In the genomic region with DNA sequence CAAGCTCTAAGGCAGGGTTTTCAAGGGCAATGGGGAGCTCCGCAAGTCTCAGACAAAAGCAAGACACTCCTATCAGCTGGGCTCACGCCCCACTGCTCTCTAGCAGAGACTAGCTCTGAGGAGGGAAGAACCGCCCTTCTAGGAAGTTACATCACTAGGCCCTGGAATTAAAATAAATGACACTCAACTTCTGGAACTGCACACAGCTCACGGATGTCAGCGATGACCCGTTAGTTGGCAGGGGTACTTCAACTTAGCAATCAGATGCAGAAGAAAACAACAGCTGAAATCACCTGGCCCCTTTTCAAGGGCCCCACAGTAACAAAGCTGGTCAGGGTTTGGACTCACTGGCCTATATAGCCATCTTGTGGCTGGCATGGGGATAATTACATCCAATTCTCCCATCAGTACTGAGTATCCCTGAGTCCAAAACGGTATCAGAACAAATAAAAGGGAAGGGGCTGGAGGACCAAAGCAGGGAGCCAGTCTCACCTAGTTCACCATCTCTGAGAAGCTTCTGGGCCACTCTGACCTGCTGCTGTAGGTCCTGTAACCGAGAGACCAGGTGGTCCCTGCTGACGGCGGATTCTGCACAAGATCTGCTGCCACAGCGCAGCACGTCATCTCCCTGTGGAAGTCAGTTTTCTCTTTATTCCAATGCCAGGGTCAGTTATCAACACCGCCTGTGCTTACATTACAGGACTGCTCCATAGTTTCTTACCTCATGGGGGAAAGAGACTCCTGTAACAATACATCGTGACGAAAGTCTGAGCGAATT, we compare ENCODE assay signal across 1 cellular context.
TF ChIP-seq lines count a peak whose summit lies in the region.

No MANE protein-coding gene starts in this region.

TF ChIP-seq in K562, 482 proteins besides CTCF, POLR2A, EP300 and RAD21 (continues in another document):
- no peak for TF ChIP-seq CREB1 (IDR thresholded peaks at IDR 0.05)
- no peak for TF ChIP-seq CREB1 (CRISPR knock-in tag; IDR thresholded peaks at IDR 0.05)
- TF ChIP-seq, protein P1, sequence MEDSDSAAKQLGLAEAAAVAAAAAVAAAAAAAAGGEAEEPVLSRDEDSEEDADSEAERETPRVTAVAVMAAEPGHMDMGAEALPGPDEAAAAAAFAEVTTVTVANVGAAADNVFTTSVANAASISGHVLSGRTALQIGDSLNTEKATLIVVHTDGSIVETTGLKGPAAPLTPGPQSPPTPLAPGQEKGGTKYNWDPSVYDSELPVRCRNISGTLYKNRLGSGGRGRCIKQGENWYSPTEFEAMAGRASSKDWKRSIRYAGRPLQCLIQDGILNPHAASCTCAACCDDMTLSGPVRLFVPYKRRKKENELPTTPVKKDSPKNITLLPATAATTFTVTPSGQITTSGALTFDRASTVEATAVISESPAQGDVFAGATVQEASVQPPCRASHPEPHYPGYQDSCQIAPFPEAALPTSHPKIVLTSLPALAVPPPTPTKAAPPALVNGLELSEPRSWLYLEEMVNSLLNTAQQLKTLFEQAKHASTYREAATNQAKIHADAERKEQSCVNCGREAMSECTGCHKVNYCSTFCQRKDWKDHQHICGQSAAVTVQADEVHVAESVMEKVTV (CRISPR knock-in tag; IDR thresholded peaks at IDR 0.05), result 0 out of 2 replicates have a peak, but pooled peaks have one; percentile 31
- TF ChIP-seq HDAC3 (IDR thresholded peaks at IDR 0.05; ENCODE audit: borderline replicate concordance, partially characterized antibody), result no peak
- TF ChIP-seq, protein P2, sequence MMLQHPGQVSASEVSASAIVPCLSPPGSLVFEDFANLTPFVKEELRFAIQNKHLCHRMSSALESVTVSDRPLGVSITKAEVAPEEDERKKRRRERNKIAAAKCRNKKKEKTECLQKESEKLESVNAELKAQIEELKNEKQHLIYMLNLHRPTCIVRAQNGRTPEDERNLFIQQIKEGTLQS (IDR thresholded peaks at IDR 0.05), result peak; percentile 44; the same call in 1 of the 2 replicates
- TF ChIP-seq, protein P2 (CRISPR knock-in tag; conservative IDR thresholded peaks at IDR 0.05), result no peak
- no peak for TF ChIP-seq PTRF (tag; IDR thresholded peaks at IDR 0.05)
- no peak for TF ChIP-seq GATAD2A (IDR thresholded peaks at IDR 0.05)
- TF ChIP-seq HNRNPH1 (optimal IDR thresholded peaks at IDR 0.05; ENCODE audit: low read depth, low read length), result no peak
- TF ChIP-seq NFE2L1 (tag; IDR thresholded peaks at IDR 0.05; ENCODE audit: borderline replicate concordance, low read depth), result no peak
- no peak for TF ChIP-seq FOSL1 (tag; conservative IDR thresholded peaks at IDR 0.05)
- 0 out of 2 replicates have a peak, but pooled peaks have one; percentile 13 for TF ChIP-seq GABPA (tag; conservative IDR thresholded peaks at IDR 0.05; ENCODE audit: low read depth)
- TF ChIP-seq ZNF232 (CRISPR knock-in tag; IDR thresholded peaks at IDR 0.05), result no peak
- TF ChIP-seq, protein P3, sequence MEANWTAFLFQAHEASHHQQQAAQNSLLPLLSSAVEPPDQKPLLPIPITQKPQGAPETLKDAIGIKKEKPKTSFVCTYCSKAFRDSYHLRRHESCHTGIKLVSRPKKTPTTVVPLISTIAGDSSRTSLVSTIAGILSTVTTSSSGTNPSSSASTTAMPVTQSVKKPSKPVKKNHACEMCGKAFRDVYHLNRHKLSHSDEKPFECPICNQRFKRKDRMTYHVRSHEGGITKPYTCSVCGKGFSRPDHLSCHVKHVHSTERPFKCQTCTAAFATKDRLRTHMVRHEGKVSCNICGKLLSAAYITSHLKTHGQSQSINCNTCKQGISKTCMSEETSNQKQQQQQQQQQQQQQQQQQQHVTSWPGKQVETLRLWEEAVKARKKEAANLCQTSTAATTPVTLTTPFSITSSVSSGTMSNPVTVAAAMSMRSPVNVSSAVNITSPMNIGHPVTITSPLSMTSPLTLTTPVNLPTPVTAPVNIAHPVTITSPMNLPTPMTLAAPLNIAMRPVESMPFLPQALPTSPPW (CRISPR knock-in tag; IDR thresholded peaks at IDR 0.05), result no peak
- no peak for TF ChIP-seq ZNF699 (CRISPR knock-in tag; IDR thresholded peaks at IDR 0.05; ENCODE audit: insufficient replicate concordance)
- TF ChIP-seq KDM1A (IDR thresholded peaks at IDR 0.05), result no peak
- no peak for TF ChIP-seq NEUROD1 (IDR thresholded peaks at IDR 0.05; ENCODE audit: borderline replicate concordance, low read depth, low read length, partially characterized antibody)
- TF ChIP-seq ELF2 (CRISPR knock-in tag; IDR thresholded peaks at IDR 0.05), result no peak
- TF ChIP-seq SMAD1 (IDR thresholded peaks at IDR 0.05; ENCODE audit: low read depth, low read length, partially characterized antibody), result no peak
- TF ChIP-seq, protein P4, sequence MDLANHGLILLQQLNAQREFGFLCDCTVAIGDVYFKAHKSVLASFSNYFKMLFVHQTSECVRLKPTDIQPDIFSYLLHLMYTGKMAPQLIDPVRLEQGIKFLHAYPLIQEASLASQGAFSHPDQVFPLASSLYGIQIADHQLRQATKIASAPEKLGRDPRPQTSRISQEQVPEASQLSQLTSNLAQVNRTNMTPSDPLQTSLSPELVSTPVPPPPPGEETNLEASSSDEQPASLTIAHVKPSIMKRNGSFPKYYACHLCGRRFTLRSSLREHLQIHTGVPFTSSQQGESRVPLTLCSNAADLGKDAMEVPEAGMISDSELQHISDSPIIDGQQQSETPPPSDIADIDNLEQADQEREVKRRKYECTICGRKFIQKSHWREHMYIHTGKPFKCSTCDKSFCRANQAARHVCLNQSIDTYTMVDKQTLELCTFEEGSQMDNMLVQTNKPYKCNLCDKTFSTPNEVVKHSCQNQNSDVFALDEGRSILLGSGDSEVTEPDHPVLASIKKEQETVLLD (IDR thresholded peaks at IDR 0.05), result no peak
- TF ChIP-seq SRSF3 (IDR thresholded peaks at IDR 0.05; ENCODE audit: insufficient read depth, low read length), result no peak
- TF ChIP-seq NR1H2 (CRISPR knock-in tag; IDR thresholded peaks at IDR 0.05), result no peak
- TF ChIP-seq ZZZ3 (IDR thresholded peaks at IDR 0.05), result no peak
- no peak for TF ChIP-seq SRSF9 (IDR thresholded peaks at IDR 0.05; ENCODE audit: borderline replicate concordance, low read depth, low read length)
- TF ChIP-seq RFX7 (CRISPR knock-in tag; IDR thresholded peaks at IDR 0.05), result no peak
- TF ChIP-seq SREBF2 (CRISPR knock-in tag; IDR thresholded peaks at IDR 0.05), result no peak
- TF ChIP-seq HDAC1 (IDR thresholded peaks at IDR 0.05), result no peak
- TF ChIP-seq, protein P5, sequence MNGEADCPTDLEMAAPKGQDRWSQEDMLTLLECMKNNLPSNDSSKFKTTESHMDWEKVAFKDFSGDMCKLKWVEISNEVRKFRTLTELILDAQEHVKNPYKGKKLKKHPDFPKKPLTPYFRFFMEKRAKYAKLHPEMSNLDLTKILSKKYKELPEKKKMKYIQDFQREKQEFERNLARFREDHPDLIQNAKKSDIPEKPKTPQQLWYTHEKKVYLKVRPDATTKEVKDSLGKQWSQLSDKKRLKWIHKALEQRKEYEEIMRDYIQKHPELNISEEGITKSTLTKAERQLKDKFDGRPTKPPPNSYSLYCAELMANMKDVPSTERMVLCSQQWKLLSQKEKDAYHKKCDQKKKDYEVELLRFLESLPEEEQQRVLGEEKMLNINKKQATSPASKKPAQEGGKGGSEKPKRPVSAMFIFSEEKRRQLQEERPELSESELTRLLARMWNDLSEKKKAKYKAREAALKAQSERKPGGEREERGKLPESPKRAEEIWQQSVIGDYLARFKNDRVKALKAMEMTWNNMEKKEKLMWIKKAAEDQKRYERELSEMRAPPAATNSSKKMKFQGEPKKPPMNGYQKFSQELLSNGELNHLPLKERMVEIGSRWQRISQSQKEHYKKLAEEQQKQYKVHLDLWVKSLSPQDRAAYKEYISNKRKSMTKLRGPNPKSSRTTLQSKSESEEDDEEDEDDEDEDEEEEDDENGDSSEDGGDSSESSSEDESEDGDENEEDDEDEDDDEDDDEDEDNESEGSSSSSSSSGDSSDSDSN (IDR thresholded peaks at IDR 0.05; ENCODE audit: borderline replicate concordance in 1 of 2, low read depth in 2 of 2, low read length in 2 of 2), result no peak
- TF ChIP-seq, protein P6, sequence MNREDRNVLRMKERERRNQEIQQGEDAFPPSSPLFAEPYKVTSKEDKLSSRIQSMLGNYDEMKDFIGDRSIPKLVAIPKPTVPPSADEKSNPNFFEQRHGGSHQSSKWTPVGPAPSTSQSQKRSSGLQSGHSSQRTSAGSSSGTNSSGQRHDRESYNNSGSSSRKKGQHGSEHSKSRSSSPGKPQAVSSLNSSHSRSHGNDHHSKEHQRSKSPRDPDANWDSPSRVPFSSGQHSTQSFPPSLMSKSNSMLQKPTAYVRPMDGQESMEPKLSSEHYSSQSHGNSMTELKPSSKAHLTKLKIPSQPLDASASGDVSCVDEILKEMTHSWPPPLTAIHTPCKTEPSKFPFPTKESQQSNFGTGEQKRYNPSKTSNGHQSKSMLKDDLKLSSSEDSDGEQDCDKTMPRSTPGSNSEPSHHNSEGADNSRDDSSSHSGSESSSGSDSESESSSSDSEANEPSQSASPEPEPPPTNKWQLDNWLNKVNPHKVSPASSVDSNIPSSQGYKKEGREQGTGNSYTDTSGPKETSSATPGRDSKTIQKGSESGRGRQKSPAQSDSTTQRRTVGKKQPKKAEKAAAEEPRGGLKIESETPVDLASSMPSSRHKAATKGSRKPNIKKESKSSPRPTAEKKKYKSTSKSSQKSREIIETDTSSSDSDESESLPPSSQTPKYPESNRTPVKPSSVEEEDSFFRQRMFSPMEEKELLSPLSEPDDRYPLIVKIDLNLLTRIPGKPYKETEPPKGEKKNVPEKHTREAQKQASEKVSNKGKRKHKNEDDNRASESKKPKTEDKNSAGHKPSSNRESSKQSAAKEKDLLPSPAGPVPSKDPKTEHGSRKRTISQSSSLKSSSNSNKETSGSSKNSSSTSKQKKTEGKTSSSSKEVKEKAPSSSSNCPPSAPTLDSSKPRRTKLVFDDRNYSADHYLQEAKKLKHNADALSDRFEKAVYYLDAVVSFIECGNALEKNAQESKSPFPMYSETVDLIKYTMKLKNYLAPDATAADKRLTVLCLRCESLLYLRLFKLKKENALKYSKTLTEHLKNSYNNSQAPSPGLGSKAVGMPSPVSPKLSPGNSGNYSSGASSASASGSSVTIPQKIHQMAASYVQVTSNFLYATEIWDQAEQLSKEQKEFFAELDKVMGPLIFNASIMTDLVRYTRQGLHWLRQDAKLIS (CRISPR knock-in tag; IDR thresholded peaks at IDR 0.05), result no peak
- TF ChIP-seq, protein P7, sequence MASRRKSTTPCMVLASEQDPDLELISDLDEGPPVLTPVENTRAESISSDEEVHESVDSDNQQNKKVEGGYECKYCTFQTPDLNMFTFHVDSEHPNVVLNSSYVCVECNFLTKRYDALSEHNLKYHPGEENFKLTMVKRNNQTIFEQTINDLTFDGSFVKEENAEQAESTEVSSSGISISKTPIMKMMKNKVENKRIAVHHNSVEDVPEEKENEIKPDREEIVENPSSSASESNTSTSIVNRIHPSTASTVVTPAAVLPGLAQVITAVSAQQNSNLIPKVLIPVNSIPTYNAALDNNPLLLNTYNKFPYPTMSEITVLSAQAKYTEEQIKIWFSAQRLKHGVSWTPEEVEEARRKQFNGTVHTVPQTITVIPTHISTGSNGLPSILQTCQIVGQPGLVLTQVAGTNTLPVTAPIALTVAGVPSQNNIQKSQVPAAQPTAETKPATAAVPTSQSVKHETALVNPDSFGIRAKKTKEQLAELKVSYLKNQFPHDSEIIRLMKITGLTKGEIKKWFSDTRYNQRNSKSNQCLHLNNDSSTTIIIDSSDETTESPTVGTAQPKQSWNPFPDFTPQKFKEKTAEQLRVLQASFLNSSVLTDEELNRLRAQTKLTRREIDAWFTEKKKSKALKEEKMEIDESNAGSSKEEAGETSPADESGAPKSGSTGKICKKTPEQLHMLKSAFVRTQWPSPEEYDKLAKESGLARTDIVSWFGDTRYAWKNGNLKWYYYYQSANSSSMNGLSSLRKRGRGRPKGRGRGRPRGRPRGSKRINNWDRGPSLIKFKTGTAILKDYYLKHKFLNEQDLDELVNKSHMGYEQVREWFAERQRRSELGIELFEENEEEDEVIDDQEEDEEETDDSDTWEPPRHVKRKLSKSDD (conservative IDR thresholded peaks at IDR 0.05; ENCODE audit: low read length), result no peak
- TF ChIP-seq NFXL1 (CRISPR knock-in tag; IDR thresholded peaks at IDR 0.05), result no peak
- no peak for TF ChIP-seq FOXJ3 (CRISPR knock-in tag; IDR thresholded peaks at IDR 0.05)
- TF ChIP-seq, protein P8, sequence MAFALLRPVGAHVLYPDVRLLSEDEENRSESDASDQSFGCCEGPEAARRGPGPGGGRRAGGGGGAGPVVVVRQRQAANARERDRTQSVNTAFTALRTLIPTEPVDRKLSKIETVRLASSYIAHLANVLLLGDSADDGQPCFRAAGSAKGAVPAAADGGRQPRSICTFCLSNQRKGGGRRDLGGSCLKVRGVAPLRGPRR (CRISPR knock-in tag; IDR thresholded peaks at IDR 0.05), result no peak
- TF ChIP-seq XRCC4 (IDR thresholded peaks at IDR 0.05; ENCODE audit: extremely low read depth, insufficient read depth, insufficient read length), result no peak
- no peak for TF ChIP-seq SPI1 (IDR thresholded peaks at IDR 0.05; ENCODE audit: borderline replicate concordance, low read depth, low read length)
- no peak for TF ChIP-seq ZNF253 (CRISPR knock-in tag; conservative IDR thresholded peaks at IDR 0.05)
- TF ChIP-seq ZNF668 (CRISPR knock-in tag; IDR thresholded peaks at IDR 0.05), result no peak
- TF ChIP-seq, protein P9, sequence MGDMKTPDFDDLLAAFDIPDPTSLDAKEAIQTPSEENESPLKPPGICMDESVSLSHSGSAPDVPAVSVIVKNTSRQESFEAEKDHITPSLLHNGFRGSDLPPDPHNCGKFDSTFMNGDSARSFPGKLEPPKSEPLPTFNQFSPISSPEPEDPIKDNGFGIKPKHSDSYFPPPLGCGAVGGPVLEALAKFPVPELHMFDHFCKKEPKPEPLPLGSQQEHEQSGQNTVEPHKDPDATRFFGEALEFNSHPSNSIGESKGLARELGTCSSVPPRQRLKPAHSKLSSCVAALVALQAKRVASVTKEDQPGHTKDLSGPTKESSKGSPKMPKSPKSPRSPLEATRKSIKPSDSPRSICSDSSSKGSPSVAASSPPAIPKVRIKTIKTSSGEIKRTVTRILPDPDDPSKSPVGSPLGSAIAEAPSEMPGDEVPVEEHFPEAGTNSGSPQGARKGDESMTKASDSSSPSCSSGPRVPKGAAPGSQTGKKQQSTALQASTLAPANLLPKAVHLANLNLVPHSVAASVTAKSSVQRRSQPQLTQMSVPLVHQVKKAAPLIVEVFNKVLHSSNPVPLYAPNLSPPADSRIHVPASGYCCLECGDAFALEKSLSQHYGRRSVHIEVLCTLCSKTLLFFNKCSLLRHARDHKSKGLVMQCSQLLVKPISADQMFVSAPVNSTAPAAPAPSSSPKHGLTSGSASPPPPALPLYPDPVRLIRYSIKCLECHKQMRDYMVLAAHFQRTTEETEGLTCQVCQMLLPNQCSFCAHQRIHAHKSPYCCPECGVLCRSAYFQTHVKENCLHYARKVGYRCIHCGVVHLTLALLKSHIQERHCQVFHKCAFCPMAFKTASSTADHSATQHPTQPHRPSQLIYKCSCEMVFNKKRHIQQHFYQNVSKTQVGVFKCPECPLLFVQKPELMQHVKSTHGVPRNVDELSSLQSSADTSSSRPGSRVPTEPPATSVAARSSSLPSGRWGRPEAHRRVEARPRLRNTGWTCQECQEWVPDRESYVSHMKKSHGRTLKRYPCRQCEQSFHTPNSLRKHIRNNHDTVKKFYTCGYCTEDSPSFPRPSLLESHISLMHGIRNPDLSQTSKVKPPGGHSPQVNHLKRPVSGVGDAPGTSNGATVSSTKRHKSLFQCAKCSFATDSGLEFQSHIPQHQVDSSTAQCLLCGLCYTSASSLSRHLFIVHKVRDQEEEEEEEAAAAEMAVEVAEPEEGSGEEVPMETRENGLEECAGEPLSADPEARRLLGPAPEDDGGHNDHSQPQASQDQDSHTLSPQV (IDR thresholded peaks at IDR 0.05), result peak; percentile 30; the same call in 1 of the 2 replicates
- no peak for TF ChIP-seq RUNX1 (IDR thresholded peaks at IDR 0.05; ENCODE audit: low read depth)
